In the genomic region with DNA sequence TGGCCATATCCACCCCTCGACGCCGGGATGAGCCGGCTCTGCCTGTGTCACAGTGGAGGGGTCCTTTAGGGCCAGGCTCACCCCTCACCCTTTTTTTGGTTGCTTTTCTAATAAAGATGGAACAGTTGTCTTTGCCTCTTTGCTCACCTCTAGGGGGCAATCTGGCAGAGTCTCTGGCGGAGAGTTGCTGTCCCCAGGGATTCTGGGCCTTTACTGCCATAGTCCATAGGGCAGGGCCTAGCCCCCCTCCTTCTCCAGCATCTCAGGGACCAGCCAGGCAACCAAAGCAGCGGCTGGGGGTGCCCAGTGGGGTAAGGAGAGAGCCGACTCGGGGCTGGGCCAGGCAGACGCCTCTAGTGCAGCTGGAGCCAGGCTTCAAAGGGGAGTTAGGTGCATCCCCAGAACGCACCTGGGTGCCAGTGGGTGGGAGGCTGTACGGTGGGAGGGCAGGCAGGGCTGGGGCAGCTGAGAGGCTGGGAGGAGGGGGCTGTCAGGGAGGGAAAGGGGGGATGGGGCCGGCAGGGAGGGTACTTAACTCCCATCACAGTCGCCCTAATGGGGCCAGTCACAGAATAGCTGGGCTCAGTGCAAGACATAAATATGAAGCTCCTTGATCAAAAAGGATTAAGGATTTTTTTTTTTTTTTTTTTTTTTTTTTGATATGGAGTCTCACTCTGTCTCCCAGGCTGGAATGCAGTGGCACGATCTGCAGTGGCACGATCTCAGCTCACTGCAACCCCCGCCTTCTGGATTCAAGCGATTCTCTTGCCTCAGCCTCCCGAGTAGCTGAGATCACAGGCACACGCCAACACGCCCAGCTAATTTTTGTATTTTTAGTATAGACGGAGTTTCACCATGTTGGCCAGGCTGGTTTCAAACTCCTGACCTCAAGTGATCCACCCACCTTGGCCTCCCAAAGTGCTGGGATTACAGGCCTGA, we compare ENCODE assay signal across 10 cellular contexts. TPM values are rescaled to one million over a fixed set of nuclear protein-coding genes. Genes with fewer than 3 reads are reported as not detected.
DNase-seq lines count a peak whose midpoint lies in the region; ATAC-seq, FAIRE-seq and TF ChIP-seq lines count a peak whose summit lies in the region.
"Had no signal": no experiment of that assay in that cellular context is flagged by ENCODE, and none has a peak within 500 bp of the region (broad histone marks: within the 10 kb centered on the region; RNA-seq: fewer than 3 reads in every experiment).

No MANE protein-coding gene starts in this region.

- no peaks in the 10 kb centered on the region for H3K27me3 ChIP-seq in right atrium auricular region

- H3K4me1 ChIP-seq in right atrium auricular region, result peaks cover 0 to 68% of the 10 kb centered on the region in 2 donors

- no peak for DNase-seq in AG04449 (ENCODE audit: low read depth, low spot score)
- DNase-seq in GM12892 (ENCODE audit: insufficient read length), result no peak
- DNase-seq in right atrium auricular region (ENCODE audit: low spot score), result no peak
- DNase-seq in epidermal melanocyte (ENCODE audit: insufficient read length, low spot score), result no peak
- DNase-seq: activated T-cell treated with anti-CD3 and anti-CD28 coated beads, Interleukin-2, amount 50 U/mL, for 48 hours; DMS79 treated with DMSO at 0.1 percent for 48 hours had no signal

- CTCF ChIA-PET in AG04449 (lab: Yijun Ruan, JAX), result interaction anchor here (0.6 to 3.3 kb wide), 8 partner anchors 9 to 194 kb away, joined by 3 to 17 read pairs (median 4); no protein-coding TSS in a partner anchor

- no peaks in the 10 kb centered on the region for H3K9me3 ChIP-seq in right atrium auricular region

- TF ChIP-seq POLR2A in GM12892 (IDR thresholded peaks at IDR 0.05; ENCODE audit: low read depth, low read length), result no peak

- peaks cover 8% of the 10 kb centered on the region for H3K36me3 ChIP-seq in right atrium auricular region

- ATAC-seq in SK-N-SH treated with all-trans-retinoic acid at 6 μM for 48 hours (0 out of 3 replicates have a peak, but pooled peaks have one; percentile 2), GM19452 (IDR thresholded peaks at IDR 0.05; ENCODE audit: unreplicated experiment) (no peak), GM19455 (IDR thresholded peaks at IDR 0.05; ENCODE audit: unreplicated experiment) (no peak), HG03342 (IDR thresholded peaks at IDR 0.05; ENCODE audit: unreplicated experiment) (no peak)

- TF ChIP-seq CTCF in AG04449 (IDR thresholded peaks at IDR 0.05; ENCODE audit: insufficient read depth, low read length, missing control alignments) (peak; percentile 27), right atrium auricular region (IDR thresholded peaks at IDR 0.05) (peak in 1 of 2 donors; percentile 32)

- POLR2A ChIA-PET in AG04449 (lab: Yijun Ruan, JAX), result interaction anchor here (0.6 kb wide), 1 partner anchor 168 kb away, joined by 3 read pairs; the partner anchor contains the start of gene CABIN1

- peak overlapping the region; percentile 73 to 80 for H3K27ac ChIP-seq in right atrium auricular region

- H3K4me3 ChIP-seq in AG04449 (ENCODE audit: low read depth, low read length) (no peak overlapping the region), right atrium auricular region (no peak overlapping the region)

- peak; percentile 68 for FAIRE-seq in GM12892 (lab: Jason Lieb, UNC)

TF ChIP-seq in SK-N-SH treated with all-trans-retinoic acid at 6 μM for 48 hours, 23 proteins besides CTCF, POLR2A, EP300 and RAD21:
- TF ChIP-seq ZC3H10 (CRISPR knock-in tag; IDR thresholded peaks at IDR 0.05) (no peak), ESRRG (CRISPR knock-in tag; IDR thresholded peaks at IDR 0.05) (no peak), ZNF8 (CRISPR knock-in tag; IDR thresholded peaks at IDR 0.05) (no peak), CSDC2 (CRISPR knock-in tag; IDR thresholded peaks at IDR 0.05) (no peak), RARB (CRISPR knock-in tag; IDR thresholded peaks at IDR 0.05) (no peak), CSRNP3 (CRISPR knock-in tag; IDR thresholded peaks at IDR 0.05) (no peak), ISL1 (CRISPR knock-in tag; IDR thresholded peaks at IDR 0.05) (no peak)

RNA-seq across cellular contexts. Expression of gene SUSD2, which starts 2.5 kb away (rescaled TPM):
- not detected for polyA plus RNA-seq in GM12892 (2012; ENCODE audit: missing spikeins)
- 1 to 10 TPM; 4.9 to 9.5 TPM for total RNA-seq in right atrium auricular region
